ENCODE assay signal across 1 cellular context in the genomic region with DNA sequence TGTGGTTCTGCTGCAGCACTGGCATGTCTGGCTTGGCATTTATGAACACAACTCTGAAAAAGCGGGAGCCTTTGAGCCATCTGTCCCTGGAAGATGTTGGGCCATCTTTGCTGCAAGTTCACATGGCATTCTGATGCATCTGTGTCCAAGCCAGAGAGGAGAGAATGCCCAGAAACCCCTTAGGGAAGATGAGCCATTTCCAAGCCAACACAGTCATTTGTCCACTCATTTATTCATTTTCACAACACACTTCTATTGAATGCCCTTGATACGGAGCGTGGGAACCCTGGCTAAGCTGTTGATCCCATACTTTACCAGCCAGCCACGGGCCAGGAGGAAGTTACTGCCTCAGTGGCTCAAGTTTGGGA.
TF ChIP-seq lines count a peak whose summit lies in the region.

No MANE protein-coding gene starts in this region.

TF ChIP-seq in WTC11, 78 proteins besides CTCF, POLR2A, EP300 and RAD21 (continued from another document):
- TF ChIP-seq, protein P1, sequence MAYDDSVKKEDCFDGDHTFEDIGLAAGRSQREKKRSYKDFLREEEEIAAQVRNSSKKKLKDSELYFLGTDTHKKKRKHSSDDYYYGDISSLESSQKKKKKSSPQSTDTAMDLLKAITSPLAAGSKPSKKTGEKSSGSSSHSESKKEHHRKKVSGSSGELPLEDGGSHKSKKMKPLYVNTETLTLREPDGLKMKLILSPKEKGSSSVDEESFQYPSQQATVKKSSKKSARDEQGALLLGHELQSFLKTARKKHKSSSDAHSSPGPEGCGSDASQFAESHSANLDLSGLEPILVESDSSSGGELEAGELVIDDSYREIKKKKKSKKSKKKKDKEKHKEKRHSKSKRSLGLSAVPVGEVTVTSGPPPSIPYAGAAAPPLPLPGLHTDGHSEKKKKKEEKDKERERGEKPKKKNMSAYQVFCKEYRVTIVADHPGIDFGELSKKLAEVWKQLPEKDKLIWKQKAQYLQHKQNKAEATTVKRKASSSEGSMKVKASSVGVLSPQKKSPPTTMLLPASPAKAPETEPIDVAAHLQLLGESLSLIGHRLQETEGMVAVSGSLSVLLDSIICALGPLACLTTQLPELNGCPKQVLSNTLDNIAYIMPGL (CRISPR knock-in tag; IDR thresholded peaks at IDR 0.05), result no peak
- TF ChIP-seq ZNF121 (CRISPR knock-in tag; IDR thresholded peaks at IDR 0.05) (no peak), EMX1 (CRISPR knock-in tag; IDR thresholded peaks at IDR 0.05) (no peak), KAT7 (CRISPR knock-in tag; IDR thresholded peaks at IDR 0.05; ENCODE audit: borderline replicate concordance) (no peak), NR1H2 (CRISPR knock-in tag; IDR thresholded peaks at IDR 0.05) (no peak)
- TF ChIP-seq, protein P2, sequence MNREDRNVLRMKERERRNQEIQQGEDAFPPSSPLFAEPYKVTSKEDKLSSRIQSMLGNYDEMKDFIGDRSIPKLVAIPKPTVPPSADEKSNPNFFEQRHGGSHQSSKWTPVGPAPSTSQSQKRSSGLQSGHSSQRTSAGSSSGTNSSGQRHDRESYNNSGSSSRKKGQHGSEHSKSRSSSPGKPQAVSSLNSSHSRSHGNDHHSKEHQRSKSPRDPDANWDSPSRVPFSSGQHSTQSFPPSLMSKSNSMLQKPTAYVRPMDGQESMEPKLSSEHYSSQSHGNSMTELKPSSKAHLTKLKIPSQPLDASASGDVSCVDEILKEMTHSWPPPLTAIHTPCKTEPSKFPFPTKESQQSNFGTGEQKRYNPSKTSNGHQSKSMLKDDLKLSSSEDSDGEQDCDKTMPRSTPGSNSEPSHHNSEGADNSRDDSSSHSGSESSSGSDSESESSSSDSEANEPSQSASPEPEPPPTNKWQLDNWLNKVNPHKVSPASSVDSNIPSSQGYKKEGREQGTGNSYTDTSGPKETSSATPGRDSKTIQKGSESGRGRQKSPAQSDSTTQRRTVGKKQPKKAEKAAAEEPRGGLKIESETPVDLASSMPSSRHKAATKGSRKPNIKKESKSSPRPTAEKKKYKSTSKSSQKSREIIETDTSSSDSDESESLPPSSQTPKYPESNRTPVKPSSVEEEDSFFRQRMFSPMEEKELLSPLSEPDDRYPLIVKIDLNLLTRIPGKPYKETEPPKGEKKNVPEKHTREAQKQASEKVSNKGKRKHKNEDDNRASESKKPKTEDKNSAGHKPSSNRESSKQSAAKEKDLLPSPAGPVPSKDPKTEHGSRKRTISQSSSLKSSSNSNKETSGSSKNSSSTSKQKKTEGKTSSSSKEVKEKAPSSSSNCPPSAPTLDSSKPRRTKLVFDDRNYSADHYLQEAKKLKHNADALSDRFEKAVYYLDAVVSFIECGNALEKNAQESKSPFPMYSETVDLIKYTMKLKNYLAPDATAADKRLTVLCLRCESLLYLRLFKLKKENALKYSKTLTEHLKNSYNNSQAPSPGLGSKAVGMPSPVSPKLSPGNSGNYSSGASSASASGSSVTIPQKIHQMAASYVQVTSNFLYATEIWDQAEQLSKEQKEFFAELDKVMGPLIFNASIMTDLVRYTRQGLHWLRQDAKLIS (CRISPR knock-in tag; IDR thresholded peaks at IDR 0.05; ENCODE audit: borderline replicate concordance), result no peak
TF ChIP-seq in WTC11: peak in this region for 0.
